29 cellular contexts compared by ENCODE assay signal in genomic region chr10:131400518-131400917, GRCh38.
"Had no signal": no experiment of that assay in that cellular context is flagged by ENCODE, and none has a peak within 500 bp of the region (broad histone marks: within the 10 kb centered on the region; RNA-seq: fewer than 3 reads in every experiment).

No MANE protein-coding gene starts in this region.

- DNase-seq: activated CD4-positive, alpha-beta memory T cell treated with anti-CD3 and anti-CD28 coated beads, Interleukin-2, amount 10 ng/mL, durations not matched to agents 7 days and 5 days; activated CD4-positive, alpha-beta T cell treated with anti-CD3 and anti-CD28 coated beads for 1 hour; activated CD4-positive, alpha-beta T cell treated with anti-CD3 and anti-CD28 coated beads for 4 hours; activated CD4-positive, alpha-beta T cell treated with anti-CD3 and anti-CD28 coated beads, Interleukin-2, amount 10 ng/mL, durations not matched to agents 7 days and 5 days; activated CD4-positive, alpha-beta T cell treated with anti-CD3 and anti-CD28 coated beads, Interleukin-2, amount 50 U/mL, for 4 hours; activated CD8-positive, alpha-beta memory T cell treated with anti-CD3 and anti-CD28 coated beads, Interleukin-2, amount 50 U/mL, for 48 hours; activated gamma-delta T cell; activated naive CD4-positive, alpha-beta T cell; activated naive CD4-positive, alpha-beta T cell treated with anti-CD3 and anti-CD28 coated beads, Interleukin-2, amount 10 ng/mL, durations not matched to agents 7 days and 5 days; activated T-cell treated with anti-CD3 and anti-CD28 coated beads for 4 hours; activated T-cell treated with anti-CD3 and anti-CD28 coated beads, Interleukin-2, amount 50 U/mL, for 24 hours; activated T-cell treated with anti-CD3 and anti-CD28 coated beads, Interleukin-2, amount 50 U/mL, for 72 hours; amniotic stem cell; anterior cingulate cortex; brain microvascular endothelial cell; effector CD4-positive, alpha-beta T cell; effector memory CD8-positive, alpha-beta T cell; erythroblast; foreskin keratinocyte; gastrocnemius medialis; T-helper 2 cell had no signal

- H3K9me3 ChIP-seq: esophagus muscularis mucosa, gastrocnemius medialis had no signal

- H3K9me3 Mint-ChIP-seq: activated CD4-positive, alpha-beta memory T cell treated with anti-CD3 and anti-CD28 coated beads, Interleukin-2, amount 10 ng/mL, durations not matched to agents 7 days and 5 days; activated CD4-positive, alpha-beta T cell treated with anti-CD3 and anti-CD28 coated beads, Interleukin-2, amount 10 ng/mL, durations not matched to agents 7 days and 5 days; activated naive CD4-positive, alpha-beta T cell treated with anti-CD3 and anti-CD28 coated beads, Interleukin-2, amount 10 ng/mL, durations not matched to agents 7 days and 5 days; activated naive CD4-positive, alpha-beta T cell treated with anti-CD3 and anti-CD28 coated beads, Interleukin-2, amount 50 U/mL, for 72 hours; activated T-cell treated with anti-CD3 and anti-CD28 coated beads, Interleukin-2, amount 50 U/mL, for 24 hours; central memory CD8-positive, alpha-beta T cell; dendritic cell treated with granulocyte-macrophage colony-stimulating factor and Interleukin-4, amounts not matched to agents 40 ng/mL and 50 ng/mL, for 4 days; effector memory CD8-positive, alpha-beta T cell had no signal

- H3K27ac ChIP-seq: brain microvascular endothelial cell, coronary artery, esophagus muscularis mucosa, foreskin keratinocyte, gastrocnemius medialis had no signal

- H3K4me1 ChIP-seq: foreskin keratinocyte, gastrocnemius medialis had no signal

- H3K36me3 ChIP-seq: brain microvascular endothelial cell, esophagus muscularis mucosa, gastrocnemius medialis had no signal

- H3K27ac Mint-ChIP-seq: activated CD4-positive, alpha-beta memory T cell treated with anti-CD3 and anti-CD28 coated beads, Interleukin-2, amount 10 ng/mL, durations not matched to agents 7 days and 5 days; activated CD4-positive, alpha-beta T cell treated with anti-CD3 and anti-CD28 coated beads, Interleukin-2, amount 10 ng/mL, durations not matched to agents 7 days and 5 days; activated naive CD4-positive, alpha-beta T cell treated with anti-CD3 and anti-CD28 coated beads, Interleukin-2, amount 10 ng/mL, durations not matched to agents 7 days and 5 days; activated naive CD4-positive, alpha-beta T cell treated with anti-CD3 and anti-CD28 coated beads, Interleukin-2, amount 50 U/mL, for 72 hours; activated T-cell treated with anti-CD3 and anti-CD28 coated beads, Interleukin-2, amount 50 U/mL, for 24 hours; activated T-cell treated with anti-CD3 and anti-CD28 coated beads, Interleukin-2, amount 50 U/mL, for 72 hours; dendritic cell treated with granulocyte-macrophage colony-stimulating factor and Interleukin-4, amounts not matched to agents 40 ng/mL and 50 ng/mL, for 4 days; effector memory CD8-positive, alpha-beta T cell; WTC11 had no signal

- H3K4me1 Mint-ChIP-seq: activated CD4-positive, alpha-beta memory T cell treated with anti-CD3 and anti-CD28 coated beads, Interleukin-2, amount 10 ng/mL, durations not matched to agents 7 days and 5 days; activated CD4-positive, alpha-beta T cell treated with anti-CD3 and anti-CD28 coated beads, Interleukin-2, amount 10 ng/mL, durations not matched to agents 7 days and 5 days; activated naive CD4-positive, alpha-beta T cell treated with anti-CD3 and anti-CD28 coated beads, Interleukin-2, amount 10 ng/mL, durations not matched to agents 7 days and 5 days; central memory CD8-positive, alpha-beta T cell; WTC11 had no signal

- H3K4me3 Mint-ChIP-seq: activated CD4-positive, alpha-beta memory T cell treated with anti-CD3 and anti-CD28 coated beads, Interleukin-2, amount 10 ng/mL, durations not matched to agents 7 days and 5 days; activated CD4-positive, alpha-beta T cell treated with anti-CD3 and anti-CD28 coated beads, Interleukin-2, amount 10 ng/mL, durations not matched to agents 7 days and 5 days; activated naive CD4-positive, alpha-beta T cell treated with anti-CD3 and anti-CD28 coated beads, Interleukin-2, amount 10 ng/mL, durations not matched to agents 7 days and 5 days; activated T-cell treated with anti-CD3 and anti-CD28 coated beads, Interleukin-2, amount 50 U/mL, for 24 hours; activated T-cell treated with anti-CD3 and anti-CD28 coated beads, Interleukin-2, amount 50 U/mL, for 72 hours; central memory CD8-positive, alpha-beta T cell; dendritic cell treated with granulocyte-macrophage colony-stimulating factor and Interleukin-4, amounts not matched to agents 40 ng/mL and 50 ng/mL, for 4 days; effector memory CD8-positive, alpha-beta T cell; WTC11 had no signal

- H3K27me3 ChIP-seq: brain microvascular endothelial cell, foreskin keratinocyte had no signal

- H3K36me3 Mint-ChIP-seq: activated naive CD4-positive, alpha-beta T cell treated with anti-CD3 and anti-CD28 coated beads, Interleukin-2, amount 10 ng/mL, durations not matched to agents 7 days and 5 days; activated naive CD4-positive, alpha-beta T cell treated with anti-CD3 and anti-CD28 coated beads, Interleukin-2, amount 50 U/mL, for 72 hours had no signal

- ATAC-seq: activated naive CD4-positive, alpha-beta T cell treated with anti-CD3 and anti-CD28 coated beads, Interleukin-2, amount 50 U/mL, for 72 hours; activated T-cell treated with anti-CD3 and anti-CD28 coated beads, Interleukin-2, amount 50 U/mL, for 72 hours; effector memory CD8-positive, alpha-beta T cell; foreskin keratinocyte; gastrocnemius medialis; WTC11 had no signal

- H3K4me3 ChIP-seq: coronary artery, esophagus muscularis mucosa, gastrocnemius medialis had no signal

- H3K27me3 Mint-ChIP-seq: activated CD4-positive, alpha-beta memory T cell treated with anti-CD3 and anti-CD28 coated beads, Interleukin-2, amount 10 ng/mL, durations not matched to agents 7 days and 5 days; activated CD4-positive, alpha-beta T cell treated with anti-CD3 and anti-CD28 coated beads, Interleukin-2, amount 10 ng/mL, durations not matched to agents 7 days and 5 days; activated naive CD4-positive, alpha-beta T cell treated with anti-CD3 and anti-CD28 coated beads, Interleukin-2, amount 10 ng/mL, durations not matched to agents 7 days and 5 days; activated T-cell treated with anti-CD3 and anti-CD28 coated beads, Interleukin-2, amount 50 U/mL, for 24 hours; central memory CD8-positive, alpha-beta T cell; dendritic cell treated with granulocyte-macrophage colony-stimulating factor and Interleukin-4, amounts not matched to agents 40 ng/mL and 50 ng/mL, for 4 days; effector memory CD8-positive, alpha-beta T cell had no signal

- FAIRE-seq: astrocyte, bronchial epithelial cell had no signal
